14 cellular contexts compared by ENCODE assay signal in genomic region chr14:72736348-72736747, GRCh38.
A peak's percentile ranks its signal among the peaks of the same experiment; 100 is the strongest.
DNase-seq lines count a peak whose midpoint lies in the region; ATAC-seq and TF ChIP-seq lines count a peak whose summit lies in the region.
"Had no signal": no experiment of that assay in that cellular context is flagged by ENCODE, and none has a peak within 500 bp of the region (broad histone marks: within the 10 kb centered on the region; RNA-seq: fewer than 3 reads in every experiment).

No MANE protein-coding gene starts in this region.

- TF ChIP-seq CTCF in MCF 10A (IDR thresholded peaks at IDR 0.05; ENCODE audit: unreplicated experiment) (no peak), breast epithelium (IDR thresholded peaks at IDR 0.05) (no peak), fibroblast of lung (conservative IDR thresholded peaks at IDR 0.05 in 1 of 2, IDR thresholded peaks at IDR 0.05 in 1 of 2; ENCODE audit: low read depth in 1 of 2, low read length in 2 of 2) (peak in 1 of 2 donors; percentile 31), transverse colon (IDR thresholded peaks at IDR 0.05) (peak in 4 of 5 experiments; percentile 6 to 33 (median 24))
- TF ChIP-seq CTCF in CD8-positive, alpha-beta T cell (IDR thresholded peaks at IDR 0.05), result no peak

- H3K9me3 Mint-ChIP-seq in MCF 10A (ENCODE audit: unreplicated experiment), result no peaks in the 10 kb centered on the region
- H3K9me3 Mint-ChIP-seq in CD8-positive, alpha-beta T cell, result no peaks in the 10 kb centered on the region
- H3K9me3 Mint-ChIP-seq: activated CD4-positive, alpha-beta T cell treated with anti-CD3 and anti-CD28 coated beads, Interleukin-2, amount 10 ng/mL, durations not matched to agents 7 days and 5 days had no signal

- H3K4me3 Mint-ChIP-seq in MCF 10A (ENCODE audit: unreplicated experiment), result no peak overlapping the region
- H3K4me3 Mint-ChIP-seq in CD8-positive, alpha-beta T cell, result no peak overlapping the region
- H3K4me3 Mint-ChIP-seq: activated CD4-positive, alpha-beta T cell treated with anti-CD3 and anti-CD28 coated beads, Interleukin-2, amount 10 ng/mL, durations not matched to agents 7 days and 5 days; activated naive CD8-positive, alpha-beta T cell had no signal

- no peak overlapping the region for H3K4me2 ChIP-seq in fibroblast of lung (ENCODE audit: extremely low read depth, insufficient read depth, low read length)

- no TSS peak for BruUV-seq in MCF 10A (replicated peaks; lab: Mats Ljungman, UMichigan)

- no peaks in the 10 kb centered on the region for H3K79me2 ChIP-seq in fibroblast of lung (ENCODE audit: control insufficient read depth, insufficient read depth, low read length)

- H2AFZ ChIP-seq in fibroblast of lung (ENCODE audit: low read length), result no peak overlapping the region

- no peak overlapping the region for H3K27ac Mint-ChIP-seq in MCF 10A (ENCODE audit: low read depth, unreplicated experiment)
- H3K27ac Mint-ChIP-seq in CD8-positive, alpha-beta T cell, result no peak overlapping the region
- H3K27ac Mint-ChIP-seq: activated CD4-positive, alpha-beta T cell treated with anti-CD3 and anti-CD28 coated beads, Interleukin-2, amount 10 ng/mL, durations not matched to agents 7 days and 5 days; activated naive CD8-positive, alpha-beta T cell had no signal

- H4K20me1 ChIP-seq in fibroblast of lung (ENCODE audit: control insufficient read depth, extremely low read depth, insufficient read depth, low read length), result no peaks in the 10 kb centered on the region

- CTCF ChIA-PET in MCF 10A (lab: Yijun Ruan, JAX), result no interaction called here
- CTCF ChIA-PET in CD8-positive, alpha-beta T cell (lab: Charles Lee), result no interaction called here

- H3K9me3 ChIP-seq in breast epithelium (no peaks in the 10 kb centered on the region), fibroblast of lung (ENCODE audit: control insufficient read depth, insufficient read depth, low read depth, low read length) (no peaks in the 10 kb centered on the region), transverse colon (no peaks in the 10 kb centered on the region)
- no peaks in the 10 kb centered on the region for H3K9me3 ChIP-seq in CD8-positive, alpha-beta T cell (ENCODE audit: low read length)
- H3K9me3 ChIP-seq: lower lobe of right lung had no signal

- H3K4me3 ChIP-seq in breast epithelium (no peak overlapping the region), fibroblast of lung (replicated peaks in 1 of 4; ENCODE audit: control extremely low read depth in 1 of 4, insufficient read depth in 1 of 4, low read depth in 3 of 4, low read length in 4 of 4) (no peak overlapping the region), transverse colon (no peak overlapping the region)
- no peak overlapping the region for H3K4me3 ChIP-seq in CD8-positive, alpha-beta T cell (ENCODE audit: low read depth, low read length)
- H3K4me3 ChIP-seq: lower lobe of right lung had no signal

- WGBS in transverse colon (ENCODE audit: low coverage in 1 of 2), 2 donors, result 84 to 88% methylated on average over 3 of the region's 3 CpGs

- intact Hi-C loops in MCF 10A (cut with micrococcal nuclease), result no loop called here
- intact Hi-C loops in breast epithelium (cut with DNase I; ENCODE audit: low total_unique reads), result no loop called here
- intact Hi-C loops in transverse colon (cut with DNase I; ENCODE audit: low total_unique reads), result no loop called here
- intact Hi-C loops in CD8-positive, alpha-beta T cell (cut with DNase I, micrococcal nuclease), result loop anchor here in 1 of 2 experiments (5.0 kb wide), 1 partner anchor 171 kb away; no protein-coding TSS in a partner anchor

- H3K4me1 Mint-ChIP-seq in MCF 10A (ENCODE audit: insufficient read depth, unreplicated experiment), result no peaks in the 10 kb centered on the region
- no peaks in the 10 kb centered on the region for H3K4me1 Mint-ChIP-seq in CD8-positive, alpha-beta T cell (ENCODE audit: low read depth)
- H3K4me1 Mint-ChIP-seq: activated CD4-positive, alpha-beta T cell treated with anti-CD3 and anti-CD28 coated beads, Interleukin-2, amount 10 ng/mL, durations not matched to agents 7 days and 5 days had no signal

- H3K36me3 ChIP-seq in breast epithelium (no peaks in the 10 kb centered on the region), fibroblast of lung (ENCODE audit: control insufficient read depth, insufficient read depth, low read length) (peaks cover 8% of the 10 kb centered on the region), transverse colon (no peaks in the 10 kb centered on the region)
- H3K36me3 ChIP-seq in CD8-positive, alpha-beta T cell (ENCODE audit: insufficient read depth, low read length), result no peaks in the 10 kb centered on the region
- H3K36me3 ChIP-seq: lower lobe of right lung had no signal

- TF ChIP-seq POLR2A in breast epithelium (IDR thresholded peaks at IDR 0.05), result no peak
- no peak for TF ChIP-seq POLR2A in transverse colon (IDR thresholded peaks at IDR 0.05)

- peak; percentile 24 for DNase-seq in MCF 10A (ENCODE audit: unreplicated experiment)
- no peak for DNase-seq in breast epithelium (ENCODE audit: low spot score in 2 of 2)
- DNase-seq in NCI-H82 (lab: John Stamatoyannopoulos, UW), result peak; percentile 86
- DNase-seq in fibroblast of lung (ENCODE audit: low read depth in 2 of 2), result peak; percentile 84 to 93
- DNase-seq in transverse colon, result no peak
- no peak for DNase-seq in CD8-positive, alpha-beta T cell
- no peak for DNase-seq in NCI-H345 (lab: John Stamatoyannopoulos, UW)
- DNase-seq: 8988T; activated CD4-positive, alpha-beta T cell treated with anti-CD3 and anti-CD28 coated beads, Interleukin-2, amount 10 ng/mL, durations not matched to agents 7 days and 5 days; lower lobe of right lung; NCI-H1105 had no signal

- in situ Hi-C loops in transverse colon (cut with MboI; ENCODE audit: low pct_ligation_motif_present in 1 of 4, low pct_unique_long_range_greater_than_20kb in 1 of 4, low sequenced_read_pairs in 3 of 4), result no loop called here

- H3K36me3 Mint-ChIP-seq in MCF 10A (ENCODE audit: insufficient read depth, unreplicated experiment), result no peaks in the 10 kb centered on the region
- no peaks in the 10 kb centered on the region for H3K36me3 Mint-ChIP-seq in CD8-positive, alpha-beta T cell
- H3K36me3 Mint-ChIP-seq: activated naive CD8-positive, alpha-beta T cell had no signal

- ATAC-seq in CD8-positive, alpha-beta T cell, result no peak
- ATAC-seq in HG03196 (IDR thresholded peaks at IDR 0.05; ENCODE audit: unreplicated experiment), result no peak
- ATAC-seq: lower lobe of right lung, sciatic nerve had no signal

- H3K4me1 ChIP-seq in breast epithelium (no peaks in the 10 kb centered on the region), fibroblast of lung (ENCODE audit: control insufficient read depth, extremely low read depth, insufficient read depth, low read length) (peaks cover 12% of the 10 kb centered on the region), transverse colon (no peaks in the 10 kb centered on the region)
- H3K4me1 ChIP-seq in CD8-positive, alpha-beta T cell (ENCODE audit: insufficient read depth, low read length), result no peaks in the 10 kb centered on the region
- H3K4me1 ChIP-seq: lower lobe of right lung had no signal

- no peaks in the 10 kb centered on the region for H3K27me3 ChIP-seq in breast epithelium
- no peaks in the 10 kb centered on the region for H3K27me3 ChIP-seq in fibroblast of lung (ENCODE audit: control insufficient read depth, insufficient read depth, low read length)
- H3K27me3 ChIP-seq in transverse colon, result no peaks in the 10 kb centered on the region
- H3K27me3 ChIP-seq in CD8-positive, alpha-beta T cell (ENCODE audit: insufficient read depth, low read length), result no peaks in the 10 kb centered on the region

- TF ChIP-seq EP300 in transverse colon (IDR thresholded peaks at IDR 0.05; ENCODE audit: low read depth), result no peak

- POLR2A ChIA-PET in MCF 10A (lab: Yijun Ruan, JAX), result interaction anchor here (0.6 kb wide), 1 partner anchor 113 kb away, joined by 3 read pairs; no protein-coding TSS in a partner anchor
- POLR2A ChIA-PET in CD8-positive, alpha-beta T cell (lab: Charles Lee), result no interaction called here

- no peak overlapping the region for H3K27ac ChIP-seq in breast epithelium
- H3K27ac ChIP-seq in fibroblast of lung (ENCODE audit: insufficient read depth, low read length), result no peak overlapping the region
- no peak overlapping the region for H3K27ac ChIP-seq in transverse colon
- H3K27ac ChIP-seq in CD8-positive, alpha-beta T cell (ENCODE audit: low read depth, low read length), result no peak overlapping the region
- H3K27ac ChIP-seq: lower lobe of right lung had no signal

- no peak overlapping the region for H3K9ac ChIP-seq in fibroblast of lung (ENCODE audit: insufficient read depth, low read length)

- H3K27me3 Mint-ChIP-seq in MCF 10A (ENCODE audit: insufficient read depth, unreplicated experiment), result peaks cover 11% of the 10 kb centered on the region
- H3K27me3 Mint-ChIP-seq in CD8-positive, alpha-beta T cell (ENCODE audit: low read depth), result no peaks in the 10 kb centered on the region

Comparison
In these comparisons a context has a peak if more than half of its experiments do, and no peak if none do; other contexts are left out.
1. DNase-seq: peak in MCF 10A (single experiment), NCI-H82 (single experiment) and fibroblast of lung (2 of 2); none in breast epithelium (0 of 2), transverse colon (single experiment), CD8-positive, alpha-beta T cell (0 of 7) and NCI-H345 (single experiment).
2. CTCF ChIP-seq: peak in transverse colon (4 of 5); none in MCF 10A (single experiment), breast epithelium (0 of 3) and CD8-positive, alpha-beta T cell (single experiment).